ENCODE assay signal across 8 cellular contexts in the genomic region with DNA sequence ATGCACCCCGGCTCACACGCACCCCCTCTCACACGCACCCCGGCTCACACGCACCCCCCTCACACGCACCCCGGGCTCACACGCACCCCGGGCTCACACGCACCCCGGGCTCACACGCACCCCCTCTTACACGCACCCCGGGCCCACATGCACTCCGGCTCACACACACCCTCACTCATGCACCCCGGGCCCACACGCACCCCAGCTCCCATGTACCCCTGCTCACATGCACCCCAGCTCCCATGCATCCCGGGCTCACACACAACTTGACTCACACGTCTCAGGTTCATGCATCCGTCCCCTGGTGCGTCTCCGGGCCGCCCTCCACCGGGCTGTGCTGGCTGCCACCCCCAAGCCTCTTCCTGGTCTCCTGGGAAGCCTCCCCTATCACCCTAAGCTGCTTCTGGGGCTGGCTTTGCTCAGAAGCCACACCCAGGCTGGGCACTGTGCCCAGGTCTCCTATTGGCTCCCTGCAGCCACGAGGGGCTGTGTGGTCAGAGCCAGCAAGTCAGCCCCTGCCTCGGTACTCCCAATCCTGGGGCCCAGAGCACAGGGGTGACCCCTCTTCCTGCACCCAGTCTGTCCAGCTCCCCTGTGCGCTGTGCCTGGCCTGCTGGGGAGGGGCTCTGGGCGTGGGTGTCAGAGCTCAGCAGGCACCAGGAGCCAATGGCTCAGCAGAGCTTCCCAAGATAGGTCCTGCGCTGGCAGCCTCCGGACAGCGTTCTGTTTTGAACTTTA. TPM values are rescaled to one million over a fixed set of nuclear protein-coding genes. Genes with fewer than 3 reads are reported as not detected.
DNase-seq lines count a peak whose midpoint lies in the region; ATAC-seq and TF ChIP-seq lines count a peak whose summit lies in the region.

No MANE protein-coding gene starts in this region.

- H3K18ac ChIP-seq in mesendoderm (ENCODE audit: low read length), result no peak overlapping the region

- TF ChIP-seq CTCF in mesothelial cell of epicardium (IDR thresholded peaks at IDR 0.05; ENCODE audit: unreplicated experiment), result no peak

- H3K79me1 ChIP-seq in mesendoderm (ENCODE audit: low read length), result no peaks in the 10 kb centered on the region

- H2BK15ac ChIP-seq in mesendoderm (replicated peaks; ENCODE audit: low read depth), result no peak overlapping the region

- DNase-seq in D341Med (ENCODE audit: low spot score) (peak; percentile 93), NCI-H2227 (lab: John Stamatoyannopoulos, UW; ENCODE audit: unreplicated experiment) (peak; percentile 92), mesothelial cell of epicardium (ENCODE audit: low spot score in 2 of 2, unreplicated experiment in 2 of 2) (peak; percentile 62 to 78), mesendoderm (no peak)
- no peak for DNase-seq in central memory CD8-positive, alpha-beta T cell (ENCODE audit: low spot score in 2 of 2)
- DNase-seq in natural killer cell treated with Interleukin-12 subunit alpha and Interleukin-12 subunit beta and Interleukin-15 and Interleukin-18, amount 100 ng/mL, for 72 hours (ENCODE audit: low spot score), result no peak

- no peak overlapping the region for H3K27ac ChIP-seq in mesendoderm (ENCODE audit: low read depth, low read length)

- no peak overlapping the region for H2BK120ac ChIP-seq in mesendoderm (ENCODE audit: low read depth, low read length)

- no peaks in the 10 kb centered on the region for H3K79me2 ChIP-seq in mesendoderm (ENCODE audit: control insufficient read depth, insufficient read depth, low read length)

- no peak overlapping the region for H3K4me3 ChIP-seq in mesendoderm (ENCODE audit: low read length)

- no peak overlapping the region for H3K4ac ChIP-seq in mesendoderm (ENCODE audit: low read depth, low read length)

- no CpG with 5 or more reads among the region's 31 CpGs for WGBS in mesendoderm (ENCODE audit: extremely low coverage, insufficient coverage, low lambda C conversion rate)

- H3K27me3 ChIP-seq in mesendoderm (ENCODE audit: insufficient read depth, low read length, poor library complexity), result no peaks in the 10 kb centered on the region

- H3K9me3 Mint-ChIP-seq in central memory CD8-positive, alpha-beta T cell, result no peaks in the 10 kb centered on the region
- H3K9me3 Mint-ChIP-seq in mesothelial cell of epicardium, result no peaks in the 10 kb centered on the region
- no peaks in the 10 kb centered on the region for H3K9me3 Mint-ChIP-seq in natural killer cell treated with Interleukin-12 subunit alpha and Interleukin-12 subunit beta and Interleukin-15 and Interleukin-18, amount 100 ng/mL, for 72 hours

- no peak overlapping the region for H3K4me3 Mint-ChIP-seq in central memory CD8-positive, alpha-beta T cell
- peak overlapping the region; percentile 66 for H3K4me3 Mint-ChIP-seq in mesothelial cell of epicardium
- no peak overlapping the region for H3K4me3 Mint-ChIP-seq in natural killer cell treated with Interleukin-12 subunit alpha and Interleukin-12 subunit beta and Interleukin-15 and Interleukin-18, amount 100 ng/mL, for 72 hours

- H2AK5ac ChIP-seq in mesendoderm (ENCODE audit: low read length), result no peak overlapping the region

- H4K5ac ChIP-seq in mesendoderm (ENCODE audit: low read length), result no peak overlapping the region

- H3K4me2 ChIP-seq in mesendoderm (ENCODE audit: low read length), result no peak overlapping the region

- H3K27me3 Mint-ChIP-seq in central memory CD8-positive, alpha-beta T cell, result no peaks in the 10 kb centered on the region
- no peaks in the 10 kb centered on the region for H3K27me3 Mint-ChIP-seq in mesothelial cell of epicardium (ENCODE audit: low read depth)
- no peaks in the 10 kb centered on the region for H3K27me3 Mint-ChIP-seq in natural killer cell treated with Interleukin-12 subunit alpha and Interleukin-12 subunit beta and Interleukin-15 and Interleukin-18, amount 100 ng/mL, for 72 hours

- H4K8ac ChIP-seq in mesendoderm (ENCODE audit: low read depth, low read length), result no peak overlapping the region

- H3K4me1 Mint-ChIP-seq in central memory CD8-positive, alpha-beta T cell, result peaks cover 7% of the 10 kb centered on the region
- H3K4me1 Mint-ChIP-seq in mesothelial cell of epicardium, result peaks cover 34% of the 10 kb centered on the region
- peaks cover 6 to 8% of the 10 kb centered on the region in 2 donors for H3K4me1 Mint-ChIP-seq in natural killer cell treated with Interleukin-12 subunit alpha and Interleukin-12 subunit beta and Interleukin-15 and Interleukin-18, amount 100 ng/mL, for 72 hours (ENCODE audit: low read depth in 2 of 2)

- peak overlapping the region; percentile 85 for H3K27ac Mint-ChIP-seq in central memory CD8-positive, alpha-beta T cell (ENCODE audit: low read depth)
- H3K27ac Mint-ChIP-seq in mesothelial cell of epicardium, result peak overlapping the region; percentile 75
- no peak overlapping the region for H3K27ac Mint-ChIP-seq in natural killer cell treated with Interleukin-12 subunit alpha and Interleukin-12 subunit beta and Interleukin-15 and Interleukin-18, amount 100 ng/mL, for 72 hours

- no peak overlapping the region for H3K23ac ChIP-seq in mesendoderm (ENCODE audit: low read length)

- no peak overlapping the region for H3K56ac ChIP-seq in mesendoderm (ENCODE audit: low read length)

- no peak overlapping the region for H3K9ac ChIP-seq in mesendoderm (ENCODE audit: low read length)

- peaks cover 4% of the 10 kb centered on the region for H3K36me3 Mint-ChIP-seq in central memory CD8-positive, alpha-beta T cell (ENCODE audit: insufficient read depth)
- no peaks in the 10 kb centered on the region for H3K36me3 Mint-ChIP-seq in mesothelial cell of epicardium
- no peaks in the 10 kb centered on the region for H3K36me3 Mint-ChIP-seq in natural killer cell treated with Interleukin-12 subunit alpha and Interleukin-12 subunit beta and Interleukin-15 and Interleukin-18, amount 100 ng/mL, for 72 hours

- ATAC-seq in central memory CD8-positive, alpha-beta T cell (replicated peaks; ENCODE audit: extremely low read depth, poor library complexity, severe bottlenecking), result no peak
- ATAC-seq in HG03159 (IDR thresholded peaks at IDR 0.05; ENCODE audit: unreplicated experiment) (no peak), GM21825 (IDR thresholded peaks at IDR 0.05; ENCODE audit: unreplicated experiment) (no peak)
- no peak for ATAC-seq in natural killer cell treated with Interleukin-12 subunit alpha and Interleukin-12 subunit beta and Interleukin-15 and Interleukin-18, amount 100 ng/mL, for 72 hours

- no peaks in the 10 kb centered on the region for H3K36me3 ChIP-seq in mesendoderm (ENCODE audit: control insufficient read depth, insufficient read depth, low read length)

- no peak overlapping the region for H2BK5ac ChIP-seq in mesendoderm (ENCODE audit: low read length)

- no peaks in the 10 kb centered on the region for H3K4me1 ChIP-seq in mesendoderm (ENCODE audit: control insufficient read depth, low read depth, low read length)

RNA-seq across cellular contexts. Expression of gene TSPAN4, which starts 16.9 kb away (rescaled TPM):
- 94.1 to 98.8 TPM (median 96.6 TPM) in 3 replicates for total RNA-seq in mesothelial cell of epicardium
- total RNA-seq in natural killer cell treated with Interleukin-12 subunit alpha and Interleukin-12 subunit beta and Interleukin-15 and Interleukin-18, amount 100 ng/mL, for 72 hours, result 10 to 100 TPM; 17.4 to 31.4 TPM
- 20.6 TPM for polyA plus RNA-seq in mesendoderm (2013, experiment 1 of 2)
- polyA plus RNA-seq in mesendoderm (2013, experiment 2 of 2), result 19.9 TPM

RNA-seq across cellular contexts. Expression of gene POLR2L, which starts 17.2 kb away (rescaled TPM):
- 78.7 to 80.2 TPM (median 79.8 TPM) in 3 replicates for total RNA-seq in mesothelial cell of epicardium
- 10 to 100 TPM; 97.4 to 97.8 TPM for total RNA-seq in natural killer cell treated with Interleukin-12 subunit alpha and Interleukin-12 subunit beta and Interleukin-15 and Interleukin-18, amount 100 ng/mL, for 72 hours
- polyA plus RNA-seq in mesendoderm (2013, experiment 1 of 2), result 270 TPM
- 276 TPM for polyA plus RNA-seq in mesendoderm (2013, experiment 2 of 2)

RNA-seq across cellular contexts. Expression of gene CD151, which starts 26.8 kb away (rescaled TPM):
- 125 to 142 TPM (median 140 TPM) in 3 replicates for total RNA-seq in mesothelial cell of epicardium
- total RNA-seq in natural killer cell treated with Interleukin-12 subunit alpha and Interleukin-12 subunit beta and Interleukin-15 and Interleukin-18, amount 100 ng/mL, for 72 hours, result 10 to 100 TPM; 45.0 to 72.0 TPM
- 58.7 TPM for polyA plus RNA-seq in mesendoderm (2013, experiment 1 of 2)
- polyA plus RNA-seq in mesendoderm (2013, experiment 2 of 2), result 55.5 TPM

RNA-seq across cellular contexts. Expression of gene CRACR2B, which starts 31.8 kb away (rescaled TPM):
- 9.9 to 10.6 TPM (median 10.0 TPM) in 3 replicates for total RNA-seq in mesothelial cell of epicardium
- total RNA-seq in natural killer cell treated with Interleukin-12 subunit alpha and Interleukin-12 subunit beta and Interleukin-15 and Interleukin-18, amount 100 ng/mL, for 72 hours, result 1 to 10 TPM; 2.6 to 2.9 TPM
- polyA plus RNA-seq in mesendoderm (2013, experiment 1 of 2), result 5.0 TPM
- 4.8 TPM for polyA plus RNA-seq in mesendoderm (2013, experiment 2 of 2)

RNA-seq across cellular contexts. Expression of gene PNPLA2, which starts 40.8 kb away (rescaled TPM):
- total RNA-seq in mesothelial cell of epicardium, result 41.3 to 50.9 TPM (median 50.0 TPM) in 3 replicates
- total RNA-seq in natural killer cell treated with Interleukin-12 subunit alpha and Interleukin-12 subunit beta and Interleukin-15 and Interleukin-18, amount 100 ng/mL, for 72 hours, result 10 to 100 TPM; 69.0 to 95.0 TPM
- polyA plus RNA-seq in mesendoderm (2013, experiment 1 of 2), result 25.3 TPM
- 26.5 TPM for polyA plus RNA-seq in mesendoderm (2013, experiment 2 of 2)

Comparison
In these comparisons a context has a peak if more than half of its experiments do, and no peak if none do; other contexts are left out.
1. DNase-seq: peak in D341Med (single experiment), NCI-H2227 (single experiment) and mesothelial cell of epicardium (2 of 2); none in central memory CD8-positive, alpha-beta T cell (0 of 2), natural killer cell treated with Interleukin-12 subunit alpha and Interleukin-12 subunit beta and Interleukin-15 and Interleukin-18, amount 100 ng/mL, for 72 hours (single experiment) and mesendoderm (single experiment).
2. H3K27ac Mint-ChIP-seq: peak in central memory CD8-positive, alpha-beta T cell (single experiment) and mesothelial cell of epicardium (single experiment); none in natural killer cell treated with Interleukin-12 subunit alpha and Interleukin-12 subunit beta and Interleukin-15 and Interleukin-18, amount 100 ng/mL, for 72 hours (0 of 2).